ENCODE assay signal across 1 cellular context in genomic region chr2:43707255-43707654, GRCh38.
TF ChIP-seq lines count a peak whose summit lies in the region.

No MANE protein-coding gene starts in this region.

TF ChIP-seq in HepG2, 621 proteins besides CTCF, POLR2A, EP300 and RAD21 (continued from another document):
- TF ChIP-seq, protein P1, sequence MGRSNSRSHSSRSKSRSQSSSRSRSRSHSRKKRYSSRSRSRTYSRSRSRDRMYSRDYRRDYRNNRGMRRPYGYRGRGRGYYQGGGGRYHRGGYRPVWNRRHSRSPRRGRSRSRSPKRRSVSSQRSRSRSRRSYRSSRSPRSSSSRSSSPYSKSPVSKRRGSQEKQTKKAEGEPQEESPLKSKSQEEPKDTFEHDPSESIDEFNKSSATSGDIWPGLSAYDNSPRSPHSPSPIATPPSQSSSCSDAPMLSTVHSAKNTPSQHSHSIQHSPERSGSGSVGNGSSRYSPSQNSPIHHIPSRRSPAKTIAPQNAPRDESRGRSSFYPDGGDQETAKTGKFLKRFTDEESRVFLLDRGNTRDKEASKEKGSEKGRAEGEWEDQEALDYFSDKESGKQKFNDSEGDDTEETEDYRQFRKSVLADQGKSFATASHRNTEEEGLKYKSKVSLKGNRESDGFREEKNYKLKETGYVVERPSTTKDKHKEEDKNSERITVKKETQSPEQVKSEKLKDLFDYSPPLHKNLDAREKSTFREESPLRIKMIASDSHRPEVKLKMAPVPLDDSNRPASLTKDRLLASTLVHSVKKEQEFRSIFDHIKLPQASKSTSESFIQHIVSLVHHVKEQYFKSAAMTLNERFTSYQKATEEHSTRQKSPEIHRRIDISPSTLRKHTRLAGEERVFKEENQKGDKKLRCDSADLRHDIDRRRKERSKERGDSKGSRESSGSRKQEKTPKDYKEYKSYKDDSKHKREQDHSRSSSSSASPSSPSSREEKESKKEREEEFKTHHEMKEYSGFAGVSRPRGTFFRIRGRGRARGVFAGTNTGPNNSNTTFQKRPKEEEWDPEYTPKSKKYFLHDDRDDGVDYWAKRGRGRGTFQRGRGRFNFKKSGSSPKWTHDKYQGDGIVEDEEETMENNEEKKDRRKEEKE (IDR thresholded peaks at IDR 0.05): no peak
- TF ChIP-seq ZNF576 (CRISPR knock-in tag; IDR thresholded peaks at IDR 0.05) (no peak), ATF1 (CRISPR knock-in tag; IDR thresholded peaks at IDR 0.05) (no peak)
